Comparison of ENCODE assay signal across 22 cellular contexts in the genomic region with DNA sequence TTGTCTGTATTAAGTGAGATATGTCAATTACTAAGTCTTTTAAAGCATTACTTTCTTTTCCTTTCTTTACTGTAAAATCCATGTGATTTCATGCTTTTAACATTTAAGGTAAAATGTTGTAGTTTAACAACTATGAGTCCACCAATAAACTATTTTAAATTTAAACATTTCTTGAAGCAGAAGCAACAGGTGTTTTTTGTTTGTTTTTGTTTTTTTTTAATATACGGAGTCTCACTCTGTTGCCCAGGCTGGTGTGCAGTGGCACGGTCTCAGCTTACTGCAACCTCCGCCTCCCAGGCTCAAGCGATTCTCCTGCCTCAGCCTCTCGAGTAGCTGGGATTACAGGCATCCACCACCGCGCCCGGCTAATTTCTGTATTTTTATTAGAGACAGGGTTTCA.
A peak's percentile ranks its signal among the peaks of the same experiment; 100 is the strongest.
DNase-seq lines count a peak whose midpoint lies in the region; ATAC-seq, FAIRE-seq and TF ChIP-seq lines count a peak whose summit lies in the region.
"Had no signal": no experiment of that assay in that cellular context is flagged by ENCODE, and none has a peak within 500 bp of the region (broad histone marks: within the 10 kb centered on the region; RNA-seq: fewer than 3 reads in every experiment).

No MANE protein-coding gene starts in this region.

- ATAC-seq in SK-N-SH treated with all-trans-retinoic acid at 6 μM for 48 hours: no peak
- no peak for ATAC-seq in GM19351 (IDR thresholded peaks at IDR 0.05; ENCODE audit: unreplicated experiment)
- ATAC-seq: A549; CD8-positive, alpha-beta T cell; GM12878 had no signal

- H3K36me3 ChIP-seq in subcutaneous abdominal adipose tissue (ENCODE audit: control insufficient read depth in 5 of 5, insufficient read depth in 5 of 5, low read length in 5 of 5): peaks cover 7 to 28% (median 16%) of the 10 kb centered on the region in 5 donors

- no peaks in the 10 kb centered on the region for H3K9me3 Mint-ChIP-seq in activated T-cell treated with anti-CD3 and anti-CD28 coated beads, Interleukin-2, amount 50 U/mL, for 24 hours
- H3K9me3 Mint-ChIP-seq: CD4-positive, alpha-beta T cell; CD8-positive, alpha-beta T cell had no signal

- H3K4me1 Mint-ChIP-seq in activated T-cell treated with anti-CD3 and anti-CD28 coated beads, Interleukin-2, amount 50 U/mL, for 24 hours (ENCODE audit: low read depth): peaks cover 27% of the 10 kb centered on the region

- H3K4me3 Mint-ChIP-seq in activated T-cell treated with anti-CD3 and anti-CD28 coated beads, Interleukin-2, amount 50 U/mL, for 24 hours: no peak overlapping the region
- H3K4me3 Mint-ChIP-seq: B cell; CD4-positive, alpha-beta T cell; CD8-positive, alpha-beta T cell had no signal

- FAIRE-seq in TTC549 (lab: Jason Lieb, UNC): peak; percentile 56
- FAIRE-seq: A549, D721Med, GM12878, GM12892, GM18507 had no signal

- no peak overlapping the region for H3K4me3 ChIP-seq in subcutaneous abdominal adipose tissue (ENCODE audit: low read depth in 1 of 5, low read length in 5 of 5)
- H3K4me3 ChIP-seq: A549; BLaER1 treated with 17β-estradiol and CSF1 and Interleukin-3, amounts not matched to agents 10 nM and 100 nM; GM12878 had no signal

- DNase-seq in activated T-cell treated with anti-CD3 and anti-CD28 coated beads, Interleukin-2, amount 50 U/mL, for 24 hours: no peak
- DNase-seq in activated T-cell treated with anti-CD3 and anti-CD28 coated beads, Interleukin-2, amount 50 U/mL, for 1 hour: no peak
- DNase-seq: AML-193; Caco-2; Calu3; CD4-positive, alpha-beta T cell; CD8-positive, alpha-beta T cell; DMS79 treated with DMSO at 0.1 percent for 48 hours; GDM1 had no signal

- H3K9ac ChIP-seq in subcutaneous abdominal adipose tissue (ENCODE audit: low read length in 5 of 5): no peak overlapping the region
- H3K9ac ChIP-seq: BLaER1 treated with 17β-estradiol and CSF1 and Interleukin-3, amounts not matched to agents 10 nM and 100 nM had no signal

- H3K27me3 ChIP-seq in subcutaneous abdominal adipose tissue (ENCODE audit: control insufficient read depth in 5 of 5, insufficient read depth in 4 of 5, low read length in 5 of 5): no peaks in the 10 kb centered on the region
- H3K27me3 ChIP-seq: BLaER1 treated with 17β-estradiol and CSF1 and Interleukin-3, amounts not matched to agents 10 nM and 100 nM had no signal

- H3K36me3 Mint-ChIP-seq in activated T-cell treated with anti-CD3 and anti-CD28 coated beads, Interleukin-2, amount 50 U/mL, for 24 hours (ENCODE audit: low read depth): peaks cover 45% of the 10 kb centered on the region

- H3K9me3 ChIP-seq in subcutaneous abdominal adipose tissue (ENCODE audit: control insufficient read depth in 5 of 5, low read length in 5 of 5): no peaks in the 10 kb centered on the region
- H3K9me3 ChIP-seq: A549, Caco-2 had no signal

- peak overlapping the region; percentile 48 for H3K27ac ChIP-seq in subcutaneous abdominal adipose tissue (ENCODE audit: low read depth, low read length)
- H3K27ac ChIP-seq: 22Rv1; A549; BLaER1 treated with 17β-estradiol and CSF1 and Interleukin-3, amounts not matched to agents 10 nM and 100 nM; C4-2B had no signal

- peaks cover 0 to 7% (median 2%) of the 10 kb centered on the region in 5 donors for H3K4me1 ChIP-seq in subcutaneous abdominal adipose tissue (ENCODE audit: control insufficient read depth in 5 of 5, insufficient read depth in 5 of 5, low read length in 5 of 5)
- H3K4me1 ChIP-seq: A549; BLaER1 treated with 17β-estradiol and CSF1 and Interleukin-3, amounts not matched to agents 10 nM and 100 nM; Caco-2 had no signal

- peak overlapping the region; percentile 40 for H3K27ac Mint-ChIP-seq in activated T-cell treated with anti-CD3 and anti-CD28 coated beads, Interleukin-2, amount 50 U/mL, for 24 hours
- H3K27ac Mint-ChIP-seq: B cell; CD4-positive, alpha-beta T cell; CD8-positive, alpha-beta T cell had no signal

- H3K27me3 Mint-ChIP-seq in activated T-cell treated with anti-CD3 and anti-CD28 coated beads, Interleukin-2, amount 50 U/mL, for 24 hours: no peaks in the 10 kb centered on the region
- H3K27me3 Mint-ChIP-seq: B cell; CD4-positive, alpha-beta T cell had no signal

TF ChIP-seq in SK-N-SH treated with all-trans-retinoic acid at 6 μM for 48 hours, 23 proteins besides CTCF, POLR2A, EP300 and RAD21:
- no peak for TF ChIP-seq BACH2 (CRISPR knock-in tag; IDR thresholded peaks at IDR 0.05; ENCODE audit: borderline replicate concordance)
- TF ChIP-seq ESRRG (CRISPR knock-in tag; IDR thresholded peaks at IDR 0.05): no peak
- TF ChIP-seq ZNF70 (CRISPR knock-in tag; IDR thresholded peaks at IDR 0.05): no peak
- no peak for TF ChIP-seq CREB5 (CRISPR knock-in tag; IDR thresholded peaks at IDR 0.05; ENCODE audit: low read depth)
- no peak for TF ChIP-seq OSR1 (CRISPR knock-in tag; IDR thresholded peaks at IDR 0.05)
- TF ChIP-seq ISL1 (CRISPR knock-in tag; IDR thresholded peaks at IDR 0.05): no peak
- TF ChIP-seq TCF4 (CRISPR knock-in tag; IDR thresholded peaks at IDR 0.05; ENCODE audit: borderline replicate concordance): no peak
- TF ChIP-seq ZNF8 (CRISPR knock-in tag; IDR thresholded peaks at IDR 0.05): no peak
- TF ChIP-seq TOX (CRISPR knock-in tag; IDR thresholded peaks at IDR 0.05; ENCODE audit: borderline replicate concordance): no peak
- TF ChIP-seq ZFP3 (CRISPR knock-in tag; IDR thresholded peaks at IDR 0.05): no peak
- TF ChIP-seq SNAI2 (CRISPR knock-in tag; IDR thresholded peaks at IDR 0.05): no peak
- TF ChIP-seq POU6F1 (CRISPR knock-in tag; IDR thresholded peaks at IDR 0.05; ENCODE audit: borderline replicate concordance, low read depth): no peak
- no peak for TF ChIP-seq ZC3H10 (CRISPR knock-in tag; IDR thresholded peaks at IDR 0.05)
- TF ChIP-seq, protein P1, sequence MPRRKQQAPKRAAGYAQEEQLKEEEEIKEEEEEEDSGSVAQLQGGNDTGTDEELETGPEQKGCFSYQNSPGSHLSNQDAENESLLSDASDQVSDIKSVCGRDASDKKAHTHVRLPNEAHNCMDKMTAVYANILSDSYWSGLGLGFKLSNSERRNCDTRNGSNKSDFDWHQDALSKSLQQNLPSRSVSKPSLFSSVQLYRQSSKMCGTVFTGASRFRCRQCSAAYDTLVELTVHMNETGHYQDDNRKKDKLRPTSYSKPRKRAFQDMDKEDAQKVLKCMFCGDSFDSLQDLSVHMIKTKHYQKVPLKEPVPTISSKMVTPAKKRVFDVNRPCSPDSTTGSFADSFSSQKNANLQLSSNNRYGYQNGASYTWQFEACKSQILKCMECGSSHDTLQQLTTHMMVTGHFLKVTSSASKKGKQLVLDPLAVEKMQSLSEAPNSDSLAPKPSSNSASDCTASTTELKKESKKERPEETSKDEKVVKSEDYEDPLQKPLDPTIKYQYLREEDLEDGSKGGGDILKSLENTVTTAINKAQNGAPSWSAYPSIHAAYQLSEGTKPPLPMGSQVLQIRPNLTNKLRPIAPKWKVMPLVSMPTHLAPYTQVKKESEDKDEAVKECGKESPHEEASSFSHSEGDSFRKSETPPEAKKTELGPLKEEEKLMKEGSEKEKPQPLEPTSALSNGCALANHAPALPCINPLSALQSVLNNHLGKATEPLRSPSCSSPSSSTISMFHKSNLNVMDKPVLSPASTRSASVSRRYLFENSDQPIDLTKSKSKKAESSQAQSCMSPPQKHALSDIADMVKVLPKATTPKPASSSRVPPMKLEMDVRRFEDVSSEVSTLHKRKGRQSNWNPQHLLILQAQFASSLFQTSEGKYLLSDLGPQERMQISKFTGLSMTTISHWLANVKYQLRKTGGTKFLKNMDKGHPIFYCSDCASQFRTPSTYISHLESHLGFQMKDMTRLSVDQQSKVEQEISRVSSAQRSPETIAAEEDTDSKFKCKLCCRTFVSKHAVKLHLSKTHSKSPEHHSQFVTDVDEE (CRISPR knock-in tag; IDR thresholded peaks at IDR 0.05): no peak
- TF ChIP-seq RARB (CRISPR knock-in tag; IDR thresholded peaks at IDR 0.05): no peak
- TF ChIP-seq GLIS3 (CRISPR knock-in tag; IDR thresholded peaks at IDR 0.05): no peak
- no peak for TF ChIP-seq CSDC2 (CRISPR knock-in tag; IDR thresholded peaks at IDR 0.05)
TF ChIP-seq in SK-N-SH treated with all-trans-retinoic acid at 6 μM for 48 hours: peak in this region for 0.
